ENCODE assay signal across 26 cellular contexts in genomic region chr16:9908613-9909012, GRCh38.
A peak's percentile ranks its signal among the peaks of the same experiment; 100 is the strongest.
DNase-seq lines count a peak whose midpoint lies in the region; ATAC-seq and TF ChIP-seq lines count a peak whose summit lies in the region.
"Had no signal": no experiment of that assay in that cellular context is flagged by ENCODE, and none has a peak within 500 bp of the region (broad histone marks: within the 10 kb centered on the region; RNA-seq: fewer than 3 reads in every experiment).

No MANE protein-coding gene starts in this region.

- no peaks in the 10 kb centered on the region for H4K20me1 ChIP-seq in smooth muscle cell (ENCODE audit: low read depth)

- TF ChIP-seq EP300 in esophagus muscularis mucosa (IDR thresholded peaks at IDR 0.05): no peak

- no peak for TF ChIP-seq POLR2A in esophagus muscularis mucosa (IDR thresholded peaks at IDR 0.05; ENCODE audit: low read depth)

- no peak overlapping the region for H3K4me2 ChIP-seq in smooth muscle cell

- H3K4me3 Mint-ChIP-seq in mesothelial cell of epicardium: no peak overlapping the region
- H3K4me3 Mint-ChIP-seq: activated naive CD4-positive, alpha-beta T cell treated with anti-CD3 and anti-CD28 coated beads for 36 hours; CD4-positive, CD25-positive, alpha-beta regulatory T cell had no signal

- no peaks in the 10 kb centered on the region for H3F3A ChIP-seq in smooth muscle cell (ENCODE audit: low read depth)

- H3K79me2 ChIP-seq in smooth muscle cell (ENCODE audit: low read depth): no peaks in the 10 kb centered on the region

- no peak overlapping the region for H3K27ac ChIP-seq in esophagus muscularis mucosa (replicated peaks in 1 of 4)
- peak overlapping the region in 1 of 2 donors; percentile 29 for H3K27ac ChIP-seq in thoracic aorta
- H3K27ac ChIP-seq in smooth muscle cell (ENCODE audit: low read depth): no peak overlapping the region
- H3K27ac ChIP-seq: epithelial cell of prostate, SJSA1 had no signal

- peak; percentile 51 for DNase-seq in RPMI7951 (ENCODE audit: low read depth)
- peak; percentile 90 for DNase-seq in esophagus muscularis mucosa (ENCODE audit: extremely low spot score)
- peak in 1 of 2 experiments; percentile 39 for DNase-seq in mesothelial cell of epicardium (ENCODE audit: low spot score in 2 of 2, unreplicated experiment in 2 of 2)
- DNase-seq in thoracic aorta (ENCODE audit: low spot score): no peak
- DNase-seq in SW 1271 (lab: John Stamatoyannopoulos, UW): no peak
- DNase-seq in smooth muscle cell (lab: John Stamatoyannopoulos, UW; ENCODE audit: unreplicated experiment): no peak
- DNase-seq: activated CD8-positive, alpha-beta memory T cell treated with anti-CD3 and anti-CD28 coated beads for 24 hours; activated naive CD4-positive, alpha-beta T cell treated with anti-CD3 and anti-CD28 coated beads for 36 hours; activated T-cell treated with anti-CD3 and anti-CD28 coated beads, Interleukin-2, amount 50 U/mL, for 48 hours; amniotic stem cell; CD4-positive, CD25-positive, alpha-beta regulatory T cell; central memory CD4-positive, alpha-beta T cell; DMS153; foreskin fibroblast; GDM1; HCEC 1CT; Karpas-422; mammary epithelial cell; NCI-H1092; NCI-H2081; NCI-H446 had no signal

- TF ChIP-seq CTCF in esophagus muscularis mucosa (IDR thresholded peaks at IDR 0.05): no peak
- TF ChIP-seq CTCF in mesothelial cell of epicardium (IDR thresholded peaks at IDR 0.05; ENCODE audit: unreplicated experiment): no peak
- TF ChIP-seq CTCF in thoracic aorta (IDR thresholded peaks at IDR 0.05): no peak
- TF ChIP-seq CTCF in smooth muscle cell (IDR thresholded peaks at IDR 0.05; ENCODE audit: borderline replicate concordance, insufficient read depth, poor library complexity, severe bottlenecking): no peak

- no peak for ATAC-seq in thoracic aorta (ENCODE audit: insufficient number of reproducible peaks, low FRiP score, low read depth)
- ATAC-seq in GM18517 (IDR thresholded peaks at IDR 0.05; ENCODE audit: unreplicated experiment): no peak
- no peak for ATAC-seq in HG03439 (IDR thresholded peaks at IDR 0.05; ENCODE audit: unreplicated experiment)
- ATAC-seq: Panc1 had no signal

- H3K4me1 Mint-ChIP-seq in mesothelial cell of epicardium: peaks cover 7% of the 10 kb centered on the region
- H3K4me1 Mint-ChIP-seq: CD4-positive, CD25-positive, alpha-beta regulatory T cell had no signal

- no peak overlapping the region for H3K9ac ChIP-seq in smooth muscle cell (ENCODE audit: low read depth)

- no peak overlapping the region for H2AFZ ChIP-seq in smooth muscle cell (ENCODE audit: low read depth)

- H3K4me1 ChIP-seq in esophagus muscularis mucosa: peaks cover 0 to 19% (median 5%) of the 10 kb centered on the region in 4 donors
- peaks cover 6 to 27% of the 10 kb centered on the region in 2 donors for H3K4me1 ChIP-seq in thoracic aorta (ENCODE audit: control insufficient read depth in 1 of 2, low read depth in 2 of 2)
- no peaks in the 10 kb centered on the region for H3K4me1 ChIP-seq in smooth muscle cell (ENCODE audit: low read depth)
- H3K4me1 ChIP-seq: SJSA1 had no signal

- WGBS in esophagus muscularis mucosa: 29% methylated on average over 5 of the region's 5 CpGs
- WGBS in smooth muscle cell (ENCODE audit: low lambda C conversion rate): 72% methylated on average over 5 of the region's 5 CpGs

- H3K9me3 ChIP-seq in esophagus muscularis mucosa: no peaks in the 10 kb centered on the region
- no peaks in the 10 kb centered on the region for H3K9me3 ChIP-seq in thoracic aorta
- no peaks in the 10 kb centered on the region for H3K9me3 ChIP-seq in smooth muscle cell (replicated peaks; ENCODE audit: low read depth)
- H3K9me3 ChIP-seq: SJSA1 had no signal

- no peaks in the 10 kb centered on the region for H3K27me3 ChIP-seq in esophagus muscularis mucosa
- no peaks in the 10 kb centered on the region for H3K27me3 ChIP-seq in thoracic aorta (replicated peaks; ENCODE audit: insufficient read depth)
- no peaks in the 10 kb centered on the region for H3K27me3 ChIP-seq in smooth muscle cell (ENCODE audit: low read depth)
- H3K27me3 ChIP-seq: SJSA1 had no signal

- H3K36me3 Mint-ChIP-seq in mesothelial cell of epicardium: no peaks in the 10 kb centered on the region
- H3K36me3 Mint-ChIP-seq: CD4-positive, CD25-positive, alpha-beta regulatory T cell had no signal

- H3K4me3 ChIP-seq in esophagus muscularis mucosa: no peak overlapping the region
- peak overlapping the region; percentile 24 for H3K4me3 ChIP-seq in thoracic aorta
- H3K4me3 ChIP-seq in smooth muscle cell: no peak overlapping the region
- H3K4me3 ChIP-seq: SJSA1 had no signal

- H3K9me3 Mint-ChIP-seq in mesothelial cell of epicardium: no peaks in the 10 kb centered on the region

- H3K36me3 ChIP-seq in esophagus muscularis mucosa (no peaks in the 10 kb centered on the region), thoracic aorta (no peaks in the 10 kb centered on the region), smooth muscle cell (ENCODE audit: low read depth) (no peaks in the 10 kb centered on the region)
- H3K36me3 ChIP-seq: SJSA1 had no signal

- no peaks in the 10 kb centered on the region for H3K27me3 Mint-ChIP-seq in mesothelial cell of epicardium (ENCODE audit: low read depth)
- H3K27me3 Mint-ChIP-seq: CD4-positive, CD25-positive, alpha-beta regulatory T cell had no signal

- intact Hi-C loops in esophagus muscularis mucosa (cut with DNase I): no loop called here

- H3K27ac Mint-ChIP-seq in mesothelial cell of epicardium: peak overlapping the region; percentile 23
- H3K27ac Mint-ChIP-seq: activated naive CD4-positive, alpha-beta T cell treated with anti-CD3 and anti-CD28 coated beads for 36 hours; CD4-positive, CD25-positive, alpha-beta regulatory T cell had no signal

Comparison
In these comparisons a context has a peak if more than half of its experiments do, and no peak if none do; other contexts are left out.
1. DNase-seq: peak in RPMI7951 (single experiment) and esophagus muscularis mucosa (single experiment); none in thoracic aorta (single experiment), SW 1271 (0 of 2) and smooth muscle cell (single experiment).